ENCODE assay signal across 28 cellular contexts in the genomic region with DNA sequence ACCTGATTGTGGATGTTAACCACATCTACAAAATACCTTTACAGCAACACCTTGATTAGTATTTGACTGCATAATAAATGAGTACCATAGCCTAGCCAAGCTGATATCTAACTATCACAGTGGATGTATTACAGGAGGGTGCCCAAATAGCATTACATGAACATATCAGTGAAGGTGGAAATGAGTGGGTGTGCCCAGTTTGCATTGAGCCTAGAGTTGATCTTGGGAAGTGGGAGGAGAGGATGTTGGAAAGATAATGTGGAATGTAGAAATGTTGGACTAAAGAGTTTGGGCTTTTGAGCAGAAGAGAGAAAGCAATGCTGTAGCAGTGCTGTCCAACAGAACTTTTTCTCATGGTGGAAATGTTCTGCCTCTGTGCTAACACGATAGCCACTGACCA.
"Had no signal": no experiment of that assay in that cellular context is flagged by ENCODE, and none has a peak within 500 bp of the region (broad histone marks: within the 10 kb centered on the region; RNA-seq: fewer than 3 reads in every experiment).

No MANE protein-coding gene starts in this region.

- H3K27ac Mint-ChIP-seq: nephron progenitor cell; neural progenitor cell; stimulated activated effector memory CD8-positive, alpha-beta T cell treated with anti-CD3 and anti-CD28 coated beads, Interleukin-12 subunit alpha, Interleukin-12 subunit beta, amount 100 ng/mL, for 72 hours; stimulated activated naive CD8-positive, alpha-beta T cell treated with anti-CD3 and anti-CD28 coated beads, Interleukin-15, Interleukin-2, amounts not matched to agents 100 ng/mL and 50 ng/mL, for 24 hours had no signal

- H3K4me3 ChIP-seq: left ventricle myocardium inferior, lung, mucosa of descending colon, neural progenitor cell, psoas muscle, right atrium auricular region, skin epidermis, suprapubic skin, thoracic aorta, tibial artery, upper lobe of right lung had no signal

- H3K27me3 Mint-ChIP-seq: naive thymus-derived CD4-positive, alpha-beta T cell; stimulated activated naive CD8-positive, alpha-beta T cell treated with anti-CD3 and anti-CD28 coated beads, Interleukin-15, Interleukin-2, amounts not matched to agents 100 ng/mL and 50 ng/mL, for 24 hours had no signal

- H3K36me3 ChIP-seq: tibial artery, upper lobe of right lung had no signal

- H3K27ac ChIP-seq: left ventricle myocardium inferior, neural progenitor cell, neutrophil, parathyroid adenoma, psoas muscle, right atrium auricular region, skin epidermis, suprapubic skin, thoracic aorta, tibial artery, upper lobe of right lung had no signal

- H3K9me3 ChIP-seq: neutrophil, psoas muscle, right atrium auricular region, suprapubic skin, thoracic aorta, tibial artery, upper lobe of right lung had no signal

- DNase-seq: head of caudate nucleus; hypothalamus; immature natural killer cell; left ventricle myocardium inferior; midbrain; mucosa of descending colon; naive thymus-derived CD4-positive, alpha-beta T cell; nephron progenitor cell; occipital lobe; psoas muscle; stimulated activated CD4-positive, alpha-beta T cell treated with anti-CD3 and anti-CD28 coated beads, Interleukin-4, amount 100 ng/mL, for 24 hours; stimulated activated naive CD4-positive, alpha-beta T cell; tibial artery; trophoblast cell; upper lobe of right lung had no signal

- H3K4me1 ChIP-seq: neural progenitor cell had no signal

- ATAC-seq: mucosa of descending colon; naive thymus-derived CD4-positive, alpha-beta T cell; sciatic nerve; stimulated activated effector memory CD8-positive, alpha-beta T cell treated with anti-CD3 and anti-CD28 coated beads, Interleukin-12 subunit alpha, Interleukin-12 subunit beta, amount 100 ng/mL, for 72 hours; upper lobe of right lung had no signal

- H3K27me3 ChIP-seq: neural progenitor cell, neutrophil, right atrium auricular region, suprapubic skin, tibial artery, upper lobe of right lung had no signal

- H3K9ac ChIP-seq: neural progenitor cell, parathyroid adenoma had no signal

- H2AFZ ChIP-seq: neural progenitor cell, parathyroid adenoma had no signal

- H3K4me3 Mint-ChIP-seq: immature natural killer cell; naive thymus-derived CD4-positive, alpha-beta T cell; nephron progenitor cell; neural progenitor cell; stimulated activated effector memory CD8-positive, alpha-beta T cell treated with anti-CD3 and anti-CD28 coated beads, Interleukin-12 subunit alpha, Interleukin-12 subunit beta, amount 100 ng/mL, for 72 hours; stimulated activated naive CD8-positive, alpha-beta T cell treated with anti-CD3 and anti-CD28 coated beads, Interleukin-15, Interleukin-2, amounts not matched to agents 100 ng/mL and 50 ng/mL, for 24 hours had no signal

- H3K4me1 Mint-ChIP-seq: nephron progenitor cell, neural progenitor cell had no signal

- H3K4me2 ChIP-seq: neural progenitor cell had no signal

- FAIRE-seq: islet of Langerhans, urothelium cell line had no signal
